21 cellular contexts compared by ENCODE assay signal in genomic region chr5:96756985-96757384, GRCh38. TPM values are rescaled to one million over a fixed set of nuclear protein-coding genes. Genes with fewer than 3 reads are reported as not detected.
DNase-seq lines count a peak whose midpoint lies in the region; ATAC-seq and TF ChIP-seq lines count a peak whose summit lies in the region.
"Had no signal": no experiment of that assay in that cellular context is flagged by ENCODE, and none has a peak within 500 bp of the region (broad histone marks: within the 10 kb centered on the region; RNA-seq: fewer than 3 reads in every experiment).

No MANE protein-coding gene starts in this region.

- H3K27ac ChIP-seq in heart left ventricle, result peak overlapping the region in 8 of 12 donors; percentile 3 to 62 (median 24)
- H3K27ac ChIP-seq in naive thymus-derived CD4-positive, alpha-beta T cell (ENCODE audit: low read depth, low read length), result no peak overlapping the region
- no peak overlapping the region for H3K27ac ChIP-seq in transverse colon
- H3K27ac ChIP-seq: BLaER1 treated with 17β-estradiol and CSF1 and Interleukin-3, amounts not matched to agents 10 nM and 100 nM; coronary artery; HL-60 had no signal

- H3K36me3 ChIP-seq in heart left ventricle (peaks cover 0 to 98% (median 90%) of the 10 kb centered on the region in 9 donors), transverse colon (peaks cover 0 to 73% (median 36%) of the 10 kb centered on the region in 4 donors)
- peaks cover 15 to 40% (median 38%) of the 10 kb centered on the region in 3 experiments for H3K36me3 ChIP-seq in naive thymus-derived CD4-positive, alpha-beta T cell (ENCODE audit: control insufficient read depth in 2 of 3, insufficient read depth in 3 of 3, low read length in 3 of 3)

- DNase-seq in Right ventricle myocardium inferior (ENCODE audit: missing footprints) (no peak), cardiac septum (ENCODE audit: low spot score) (no peak), heart left ventricle (no peak), transverse colon (no peak), mesenteric fat pad (ENCODE audit: low spot score) (no peak), NCI-H446 (lab: John Stamatoyannopoulos, UW) (no peak)
- no peak for DNase-seq in naive thymus-derived CD4-positive, alpha-beta T cell
- no peak for DNase-seq in stimulated activated CD4-positive, alpha-beta T cell treated with anti-CD3 and anti-CD28 coated beads, Interleukin-2, amount 100 ng/mL, for 48 hours
- DNase-seq: activated CD4-positive, CD25-positive, alpha-beta regulatory T cell; activated CD8-positive, alpha-beta memory T cell treated with anti-CD3 and anti-CD28 coated beads for 24 hours; activated naive CD8-positive, alpha-beta T cell treated with anti-CD3 and anti-CD28 coated beads, Interleukin-2, amount 10 ng/mL, durations not matched to agents 7 days and 5 days; endodermal cell; mammary epithelial cell; NCI-H510A; posterior cingulate gyrus; stimulated activated CD4-positive, alpha-beta T cell treated with anti-CD3 and anti-CD28 coated beads, Interleukin-4, amount 100 ng/mL, for 4 hours had no signal

- no peak for TF ChIP-seq EP300 in transverse colon (IDR thresholded peaks at IDR 0.05; ENCODE audit: low read depth)

- POLR2A ChIA-PET in naive thymus-derived CD4-positive, alpha-beta T cell (lab: Charles Lee), result no interaction called here

- H3K4me3 ChIP-seq in heart left ventricle (no peak overlapping the region), transverse colon (no peak overlapping the region)
- no peak overlapping the region for H3K4me3 ChIP-seq in naive thymus-derived CD4-positive, alpha-beta T cell (ENCODE audit: low read length)
- H3K4me3 ChIP-seq: BLaER1 treated with 17β-estradiol and CSF1 and Interleukin-3, amounts not matched to agents 10 nM and 100 nM; coronary artery had no signal

- WGBS in heart left ventricle, 4 donors, result 43 to 61% (median 54%) methylated on average over 3 of the region's 3 CpGs
- WGBS in transverse colon (ENCODE audit: low coverage in 1 of 2), 2 donors, result 62 to 77% methylated on average over 2 to 3 of the region's 3 CpGs

- in situ Hi-C loops in transverse colon (cut with MboI; ENCODE audit: low pct_ligation_motif_present in 1 of 4, low pct_unique_long_range_greater_than_20kb in 1 of 4, low sequenced_read_pairs in 3 of 4), result loop anchor here in 3 of 4 donors (10.0 to 25.0 kb wide), 2 partner anchors 405 to 408 kb away; no protein-coding TSS in a partner anchor

- peaks cover 0 to 17% (median 9%) of the 10 kb centered on the region in 7 donors for H3K4me1 Mint-ChIP-seq in naive thymus-derived CD4-positive, alpha-beta T cell
- H3K4me1 Mint-ChIP-seq: endodermal cell, nephron had no signal

- ATAC-seq in Right ventricle myocardium inferior (peak; percentile 51), heart left ventricle (peak; percentile 60 to 89 (median 66))
- no peak for ATAC-seq in naive thymus-derived CD4-positive, alpha-beta T cell

- peak overlapping the region in 7 of 9 donors; percentile 10 to 65 (median 43) for H3K27ac Mint-ChIP-seq in naive thymus-derived CD4-positive, alpha-beta T cell
- H3K27ac Mint-ChIP-seq: activated naive CD8-positive, alpha-beta T cell treated with anti-CD3 and anti-CD28 coated beads, Interleukin-2, amount 10 ng/mL, durations not matched to agents 7 days and 5 days; activated T-helper 1 cell treated with anti-CD3 and anti-CD28 coated beads, Interleukin-12 subunit alpha, Interleukin-12 subunit beta, Interleukin-2, Interleukin-4 antibody, amounts not matched to agents 30 ng/mL and 10 ng/mL and 1 ng/mL, durations not matched to agents 14 hours and 24 hours and 36 hours; endodermal cell had no signal

- H3K27me3 Mint-ChIP-seq in naive thymus-derived CD4-positive, alpha-beta T cell, result no peaks in the 10 kb centered on the region
- H3K27me3 Mint-ChIP-seq: activated naive CD8-positive, alpha-beta T cell treated with anti-CD3 and anti-CD28 coated beads, Interleukin-2, amount 10 ng/mL, durations not matched to agents 7 days and 5 days had no signal

- H3K9me3 ChIP-seq in heart left ventricle (no peaks in the 10 kb centered on the region), transverse colon (no peaks in the 10 kb centered on the region)
- H3K9me3 ChIP-seq in naive thymus-derived CD4-positive, alpha-beta T cell (ENCODE audit: control insufficient read depth in 2 of 3, low read length in 3 of 3), result no peaks in the 10 kb centered on the region
- H3K9me3 ChIP-seq: BLaER1 treated with 17β-estradiol and CSF1 and Interleukin-3, amounts not matched to agents 10 nM and 100 nM had no signal

- no peaks in the 10 kb centered on the region for H3K27me3 ChIP-seq in heart left ventricle
- no peaks in the 10 kb centered on the region for H3K27me3 ChIP-seq in naive thymus-derived CD4-positive, alpha-beta T cell (ENCODE audit: control insufficient read depth in 2 of 2, insufficient read depth in 2 of 2, low read length in 2 of 2)
- H3K27me3 ChIP-seq in transverse colon, result no peaks in the 10 kb centered on the region
- H3K27me3 ChIP-seq: BLaER1 treated with 17β-estradiol and CSF1 and Interleukin-3, amounts not matched to agents 10 nM and 100 nM had no signal

- TF ChIP-seq CTCF in heart left ventricle (IDR thresholded peaks at IDR 0.05) (no peak), transverse colon (IDR thresholded peaks at IDR 0.05) (no peak)

- CTCF ChIA-PET in naive thymus-derived CD4-positive, alpha-beta T cell (lab: Charles Lee), result no interaction called here

- H3K9me3 Mint-ChIP-seq in naive thymus-derived CD4-positive, alpha-beta T cell, result no peaks in the 10 kb centered on the region
- H3K9me3 Mint-ChIP-seq: activated naive CD8-positive, alpha-beta T cell treated with anti-CD3 and anti-CD28 coated beads, Interleukin-2, amount 10 ng/mL, durations not matched to agents 7 days and 5 days; activated T-helper 1 cell treated with anti-CD3 and anti-CD28 coated beads, Interleukin-12 subunit alpha, Interleukin-12 subunit beta, Interleukin-2, Interleukin-4 antibody, amounts not matched to agents 30 ng/mL and 10 ng/mL and 1 ng/mL, durations not matched to agents 14 hours and 24 hours and 36 hours; endodermal cell; nephron had no signal

- TF ChIP-seq POLR2A in heart left ventricle (IDR thresholded peaks at IDR 0.05) (no peak), transverse colon (IDR thresholded peaks at IDR 0.05) (no peak)

- no peak overlapping the region for H3K4me3 Mint-ChIP-seq in naive thymus-derived CD4-positive, alpha-beta T cell
- H3K4me3 Mint-ChIP-seq: activated naive CD8-positive, alpha-beta T cell treated with anti-CD3 and anti-CD28 coated beads, Interleukin-2, amount 10 ng/mL, durations not matched to agents 7 days and 5 days; activated T-helper 1 cell treated with anti-CD3 and anti-CD28 coated beads, Interleukin-12 subunit alpha, Interleukin-12 subunit beta, Interleukin-2, Interleukin-4 antibody, amounts not matched to agents 30 ng/mL and 10 ng/mL and 1 ng/mL, durations not matched to agents 14 hours and 24 hours and 36 hours; endodermal cell; nephron had no signal

- intact Hi-C loops in Right ventricle myocardium inferior (cut with DNase I) (loop anchor here (10.0 kb wide), 1 partner anchor 248 kb away; no protein-coding TSS in a partner anchor), cardiac septum (cut with DNase I) (no loop called here), heart left ventricle (cut with DNase I) (loop anchor here in 9 of 10 donors (5.0 to 10.0 kb wide), 10 partner anchors 118 to 405 kb away; partner anchors contain the start of genes ERAP2 (in 1 of the 9) and LNPEP (in 1 of the 9)), transverse colon (cut with DNase I; ENCODE audit: low total_unique reads) (no loop called here)
- intact Hi-C loops in naive thymus-derived CD4-positive, alpha-beta T cell (cut with micrococcal nuclease), result loop anchor here in 1 of 2 donors (10.0 kb wide), 1 partner anchor 412 kb away; no protein-coding TSS in a partner anchor

- peaks cover 7 to 30% (median 15%) of the 10 kb centered on the region in 5 donors for H3K36me3 Mint-ChIP-seq in naive thymus-derived CD4-positive, alpha-beta T cell

- H3K4me1 ChIP-seq in heart left ventricle (peaks cover 0 to 16% (median 3%) of the 10 kb centered on the region in 12 donors), transverse colon (peaks cover 0 to 3% (median 0%) of the 10 kb centered on the region in 4 donors)
- no peaks in the 10 kb centered on the region for H3K4me1 ChIP-seq in naive thymus-derived CD4-positive, alpha-beta T cell (ENCODE audit: control insufficient read depth in 2 of 2, insufficient read depth in 2 of 2, low read length in 2 of 2)
- H3K4me1 ChIP-seq: BLaER1 treated with 17β-estradiol and CSF1 and Interleukin-3, amounts not matched to agents 10 nM and 100 nM had no signal

RNA-seq across cellular contexts. Expression of gene ERAP1, which starts 50.8 kb away (rescaled TPM):
- total RNA-seq in Right ventricle myocardium inferior, result 40.0 TPM
- total RNA-seq in cardiac septum, result 33.6 TPM
- 100 to 1,000 TPM in 1 of 9 donors, 10 to 100 TPM in 8; 25.9 to 119 (median 39.1) TPM for total RNA-seq in heart left ventricle
- 10 to 100 TPM in 1 of 2 donors, 1 to 10 TPM in 1; 3.2 to 12.9 TPM for polyA plus RNA-seq in heart left ventricle
- total RNA-seq in naive thymus-derived CD4-positive, alpha-beta T cell, result 100 to 1,000 TPM in 3 of 5 experiments, 10 to 100 TPM in 2; 79.0 to 184 (median 153) TPM
- polyA plus RNA-seq in naive thymus-derived CD4-positive, alpha-beta T cell, result 10 to 100 TPM; 50.4 to 72.6 TPM
- 10 to 100 TPM; 22.7 to 93.9 (median 73.3) TPM for total RNA-seq in transverse colon
- 85.1 TPM for total RNA-seq in mesenteric fat pad

Comparison
In these comparisons a context has a peak if more than half of its experiments do, and no peak if none do; other contexts are left out.
1. intact Hi-C loops: an anchor here in Right ventricle myocardium inferior (10.0 kb wide) and heart left ventricle (5.0 to 10.0 kb wide); none called in cardiac septum and transverse colon.
2. H3K27ac ChIP-seq: peak in heart left ventricle (8 of 12); none in naive thymus-derived CD4-positive, alpha-beta T cell (single experiment) and transverse colon (0 of 4).